In the genomic region with DNA sequence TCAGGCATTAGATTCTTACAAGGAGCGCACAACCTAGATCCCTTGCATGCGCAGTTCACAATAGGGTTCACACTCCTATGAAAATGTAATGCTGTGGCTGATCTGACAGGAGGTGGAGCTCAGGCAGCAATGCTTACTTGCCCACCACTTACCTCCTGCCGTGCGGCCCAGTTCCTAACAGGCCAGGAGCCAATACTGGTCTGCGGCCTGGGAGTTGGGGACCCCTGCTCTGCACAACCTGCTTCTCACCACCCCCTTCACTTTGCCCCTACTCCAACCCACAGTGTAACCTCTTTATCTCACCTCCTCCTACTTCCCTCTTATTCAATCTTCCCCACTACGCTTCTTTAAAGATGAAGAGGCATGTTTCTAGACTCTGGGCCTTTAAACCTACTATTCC, we compare ENCODE assay signal across 1 cellular context.
TF ChIP-seq lines count a peak whose summit lies in the region.

No MANE protein-coding gene starts in this region.

TF ChIP-seq in A549, 52 proteins besides CTCF, POLR2A, EP300 and RAD21:
- no peak for TF ChIP-seq POLR2AphosphoS2 (conservative IDR thresholded peaks at IDR 0.05; ENCODE audit: low read length)
- TF ChIP-seq KDM1A (IDR thresholded peaks at IDR 0.05; ENCODE audit: low read depth), result no peak
- TF ChIP-seq, protein P1, sequence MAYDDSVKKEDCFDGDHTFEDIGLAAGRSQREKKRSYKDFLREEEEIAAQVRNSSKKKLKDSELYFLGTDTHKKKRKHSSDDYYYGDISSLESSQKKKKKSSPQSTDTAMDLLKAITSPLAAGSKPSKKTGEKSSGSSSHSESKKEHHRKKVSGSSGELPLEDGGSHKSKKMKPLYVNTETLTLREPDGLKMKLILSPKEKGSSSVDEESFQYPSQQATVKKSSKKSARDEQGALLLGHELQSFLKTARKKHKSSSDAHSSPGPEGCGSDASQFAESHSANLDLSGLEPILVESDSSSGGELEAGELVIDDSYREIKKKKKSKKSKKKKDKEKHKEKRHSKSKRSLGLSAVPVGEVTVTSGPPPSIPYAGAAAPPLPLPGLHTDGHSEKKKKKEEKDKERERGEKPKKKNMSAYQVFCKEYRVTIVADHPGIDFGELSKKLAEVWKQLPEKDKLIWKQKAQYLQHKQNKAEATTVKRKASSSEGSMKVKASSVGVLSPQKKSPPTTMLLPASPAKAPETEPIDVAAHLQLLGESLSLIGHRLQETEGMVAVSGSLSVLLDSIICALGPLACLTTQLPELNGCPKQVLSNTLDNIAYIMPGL (CRISPR knock-in tag; IDR thresholded peaks at IDR 0.05; ENCODE audit: borderline replicate concordance), result no peak
- no peak for TF ChIP-seq MAX (IDR thresholded peaks at IDR 0.05)
- TF ChIP-seq BCL3 (IDR thresholded peaks at IDR 0.05), result no peak
- no peak for TF ChIP-seq RARB (CRISPR knock-in tag; IDR thresholded peaks at IDR 0.05)
- TF ChIP-seq FOSB (CRISPR knock-in tag; IDR thresholded peaks at IDR 0.05), result no peak
- no peak for TF ChIP-seq FOXS1 (CRISPR knock-in tag; IDR thresholded peaks at IDR 0.05)
- TF ChIP-seq JUN (IDR thresholded peaks at IDR 0.05), result no peak
- TF ChIP-seq HDAC2 (IDR thresholded peaks at IDR 0.05), result no peak
- TF ChIP-seq GATA3 (IDR thresholded peaks at IDR 0.05; ENCODE audit: borderline replicate concordance), result no peak
- TF ChIP-seq RNF2 (IDR thresholded peaks at IDR 0.05; ENCODE audit: borderline replicate concordance, low read depth), result no peak
